ENCODE assay signal across 23 cellular contexts in the genomic region with DNA sequence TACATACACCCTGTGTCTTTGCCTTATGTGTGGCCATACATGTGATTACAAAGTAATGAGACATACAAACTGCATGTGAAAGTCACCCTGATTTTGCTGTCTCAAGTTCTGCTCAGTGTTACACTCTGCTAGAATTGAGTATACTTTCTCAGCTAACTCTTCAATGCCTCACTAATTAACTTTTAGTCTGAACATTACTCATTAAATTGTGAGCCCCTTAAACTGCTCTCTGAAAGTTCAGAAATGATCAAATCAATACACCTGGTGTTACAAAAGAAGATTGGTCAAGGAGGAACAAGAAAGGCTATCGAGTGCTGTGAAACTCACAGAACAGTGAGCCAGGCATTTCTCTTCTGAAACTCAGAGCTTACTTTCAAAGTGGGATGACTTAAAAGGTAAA.
A peak's percentile ranks its signal among the peaks of the same experiment; 100 is the strongest.
DNase-seq lines count a peak whose midpoint lies in the region; ATAC-seq lines count a peak whose summit lies in the region.
"Had no signal": no experiment of that assay in that cellular context is flagged by ENCODE, and none has a peak within 500 bp of the region (broad histone marks: within the 10 kb centered on the region; RNA-seq: fewer than 3 reads in every experiment).

No MANE protein-coding gene starts in this region.

- no peaks in the 10 kb centered on the region for H3K36me3 ChIP-seq in CD4-positive, alpha-beta memory T cell (ENCODE audit: insufficient read depth, low read length)

- H3K9me3 ChIP-seq in CD4-positive, alpha-beta memory T cell (ENCODE audit: control insufficient read depth in 1 of 2, low read length in 2 of 2): no peaks in the 10 kb centered on the region

- no peaks in the 10 kb centered on the region for H3K4me1 ChIP-seq in CD4-positive, alpha-beta memory T cell (ENCODE audit: insufficient read depth, low read length)

- H3K27me3 Mint-ChIP-seq in CD4-positive, alpha-beta memory T cell: peaks cover 2 to 8% of the 10 kb centered on the region in 2 donors
- H3K27me3 Mint-ChIP-seq: brain had no signal

- CTCF ChIA-PET in CD4-positive, alpha-beta memory T cell (lab: Charles Lee; ENCODE audit: partially characterized antibody): no interaction called here

- H3K27ac Mint-ChIP-seq in CD4-positive, alpha-beta memory T cell: no peak overlapping the region
- H3K27ac Mint-ChIP-seq: activated CD8-positive, alpha-beta T cell treated with anti-CD3 and anti-CD28 coated beads, Interleukin-2, amount 10 ng/mL, durations not matched to agents 7 days and 5 days; activated T-helper 1 cell treated with anti-CD3 and anti-CD28 coated beads, Interleukin-12 subunit alpha, Interleukin-12 subunit beta, Interleukin-2, Interleukin-4 antibody, amounts not matched to agents 30 ng/mL and 10 ng/mL and 1 ng/mL, durations not matched to agents 14 hours and 24 hours and 36 hours; brain; stimulated activated naive B cell treated with anti-CD40 and anti-IgM and Interleukin-4, amounts not matched to agents 10 μg/mL and 1 μg/mL and 100 μg/mL, for 72 hours; WTC11 had no signal

- no peak for DNase-seq in activated naive CD4-positive, alpha-beta T cell treated with anti-CD3 and anti-CD28 coated beads, Interleukin-2, amount 50 U/mL, for 16 hours
- no peak for DNase-seq in CD4-positive, alpha-beta memory T cell
- no peak for DNase-seq in stimulated activated CD4-positive, alpha-beta T cell treated with anti-CD3 and anti-CD28 coated beads, Interleukin-12 subunit alpha, Interleukin-12 subunit beta, amount 100 ng/mL, for 4 hours
- DNase-seq: activated CD8-positive, alpha-beta T cell treated with anti-CD3 and anti-CD28 coated beads, Interleukin-2, amount 10 ng/mL, durations not matched to agents 7 days and 5 days; Calu3; GF-D8; islet precursor cell; NCI-H1436; NCI-H82; right cardiac atrium; SIG-M5; stimulated activated naive B cell treated with anti-CD40 and anti-IgM and Interleukin-4, amounts not matched to agents 10 μg/mL and 1 μg/mL and 100 μg/mL, for 72 hours had no signal

- H3K27ac ChIP-seq in CD4-positive, alpha-beta memory T cell (ENCODE audit: low read depth, low read length): no peak overlapping the region
- H3K27ac ChIP-seq: coronary artery, hepatocyte had no signal

- H3K36me3 Mint-ChIP-seq in CD4-positive, alpha-beta memory T cell: no peaks in the 10 kb centered on the region
- H3K36me3 Mint-ChIP-seq: brain; stimulated activated naive B cell treated with anti-CD40 and anti-IgM and Interleukin-4, amounts not matched to agents 10 μg/mL and 1 μg/mL and 100 μg/mL, for 72 hours; WTC11 had no signal

- H3K27me3 ChIP-seq in CD4-positive, alpha-beta memory T cell (ENCODE audit: insufficient read depth, low read length): no peaks in the 10 kb centered on the region
- H3K27me3 ChIP-seq: hepatocyte had no signal

- H3K9me3 Mint-ChIP-seq in CD4-positive, alpha-beta memory T cell: peaks cover 0 to 3% (median 0%) of the 10 kb centered on the region in 8 donors
- H3K9me3 Mint-ChIP-seq: activated T-helper 1 cell treated with anti-CD3 and anti-CD28 coated beads, Interleukin-12 subunit alpha, Interleukin-12 subunit beta, Interleukin-2, Interleukin-4 antibody, amounts not matched to agents 30 ng/mL and 10 ng/mL and 1 ng/mL, durations not matched to agents 14 hours and 24 hours and 36 hours; stimulated activated naive B cell treated with anti-CD40 and anti-IgM and Interleukin-4, amounts not matched to agents 10 μg/mL and 1 μg/mL and 100 μg/mL, for 72 hours had no signal

- no peaks in the 10 kb centered on the region for H3K4me1 Mint-ChIP-seq in CD4-positive, alpha-beta memory T cell
- H3K4me1 Mint-ChIP-seq: WTC11 had no signal

- POLR2A ChIA-PET in CD4-positive, alpha-beta memory T cell (lab: Charles Lee; ENCODE audit: partially characterized antibody): no interaction called here

- H3K4me3 Mint-ChIP-seq in CD4-positive, alpha-beta memory T cell: no peak overlapping the region
- H3K4me3 Mint-ChIP-seq: activated CD8-positive, alpha-beta T cell treated with anti-CD3 and anti-CD28 coated beads, Interleukin-2, amount 10 ng/mL, durations not matched to agents 7 days and 5 days; activated T-helper 1 cell treated with anti-CD3 and anti-CD28 coated beads, Interleukin-12 subunit alpha, Interleukin-12 subunit beta, Interleukin-2, Interleukin-4 antibody, amounts not matched to agents 30 ng/mL and 10 ng/mL and 1 ng/mL, durations not matched to agents 14 hours and 24 hours and 36 hours; brain; stimulated activated naive B cell treated with anti-CD40 and anti-IgM and Interleukin-4, amounts not matched to agents 10 μg/mL and 1 μg/mL and 100 μg/mL, for 72 hours; WTC11 had no signal

- ATAC-seq in GM18909 (IDR thresholded peaks at IDR 0.05; ENCODE audit: poor library complexity, unreplicated experiment) (peak; percentile 81), GM21515 (IDR thresholded peaks at IDR 0.05; ENCODE audit: unreplicated experiment) (peak; percentile 54), HG02981 (IDR thresholded peaks at IDR 0.05; ENCODE audit: unreplicated experiment) (peak; percentile 70), HG03521 (IDR thresholded peaks at IDR 0.05; ENCODE audit: unreplicated experiment) (peak; percentile 41), GM19035 (IDR thresholded peaks at IDR 0.05; ENCODE audit: unreplicated experiment) (no peak)
- ATAC-seq: activated CD8-positive, alpha-beta T cell treated with anti-CD3 and anti-CD28 coated beads, Interleukin-2, amount 10 ng/mL, durations not matched to agents 7 days and 5 days; right cardiac atrium; stimulated activated naive B cell treated with anti-CD40 and anti-IgM and Interleukin-4, amounts not matched to agents 10 μg/mL and 1 μg/mL and 100 μg/mL, for 72 hours; WTC11 had no signal

- H3K4me3 ChIP-seq in CD4-positive, alpha-beta memory T cell (ENCODE audit: low read length in 2 of 2): no peak overlapping the region
- H3K4me3 ChIP-seq: coronary artery, hepatocyte, lung had no signal

- intact Hi-C loops in CD4-positive, alpha-beta memory T cell (cut with micrococcal nuclease): no loop called here
